In the genomic region with DNA sequence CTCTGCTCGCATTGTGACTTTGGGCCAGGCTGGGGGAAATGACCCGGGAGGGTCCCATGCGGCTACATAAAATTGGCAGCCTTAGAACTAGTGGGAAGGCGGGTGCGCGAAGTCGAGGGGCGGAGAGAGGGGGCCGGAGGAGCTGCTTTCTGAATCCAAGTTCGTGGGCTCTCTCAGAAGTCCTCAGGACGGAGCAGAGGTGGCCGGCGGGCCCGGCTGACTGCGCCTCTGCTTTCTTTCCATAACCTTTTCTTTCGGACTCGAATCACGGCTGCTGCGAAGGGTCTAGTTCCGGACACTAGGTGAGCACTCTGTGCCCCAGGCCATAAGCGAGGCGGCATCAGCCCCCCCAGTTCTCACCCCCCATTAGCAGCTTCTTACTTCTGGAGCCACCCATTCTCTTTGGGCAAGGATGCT, we compare ENCODE assay signal across 7 cellular contexts. TPM values are rescaled to one million over a fixed set of nuclear protein-coding genes. Genes with fewer than 3 reads are reported as not detected.
DNase-seq lines count a peak whose midpoint lies in the region; ATAC-seq and TF ChIP-seq lines count a peak whose summit lies in the region.

A gene with protein sequence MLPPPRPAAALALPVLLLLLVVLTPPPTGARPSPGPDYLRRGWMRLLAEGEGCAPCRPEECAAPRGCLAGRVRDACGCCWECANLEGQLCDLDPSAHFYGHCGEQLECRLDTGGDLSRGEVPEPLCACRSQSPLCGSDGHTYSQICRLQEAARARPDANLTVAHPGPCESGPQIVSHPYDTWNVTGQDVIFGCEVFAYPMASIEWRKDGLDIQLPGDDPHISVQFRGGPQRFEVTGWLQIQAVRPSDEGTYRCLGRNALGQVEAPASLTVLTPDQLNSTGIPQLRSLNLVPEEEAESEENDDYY (plus strand): TSS at position 176 of the 417 bp plus-strand sequence. CDS start 604 bp downstream, outside the sequence.

- CTCF ChIA-PET in activated CD8-positive, alpha-beta T cell treated with anti-CD3 and anti-CD28 coated beads for 36 hours (lab: Charles Lee) = interaction anchor here (0.7 to 23.2 kb wide), 9 partner anchors 9 to 152 kb away, joined by 3 to 655 read pairs (median 6); no protein-coding TSS in a partner anchor

- H3K27me3 ChIP-seq in HL-60 (ENCODE audit: insufficient read depth, poor library complexity, severe bottlenecking) = no peaks in the 10 kb centered on the region

- peak within 1 kb of the TSS; percentile 82 for H3K4me3 Mint-ChIP-seq in activated CD8-positive, alpha-beta T cell treated with anti-CD3 and anti-CD28 coated beads for 36 hours
- peak within 1 kb of the TSS; percentile 98 to 99 for H3K4me3 Mint-ChIP-seq in stimulated activated naive B cell treated with anti-CD40 and anti-IgM and Interleukin-4, amounts not matched to agents 10 μg/mL and 1 μg/mL and 100 μg/mL, for 72 hours

- H3K4me1 Mint-ChIP-seq in activated CD8-positive, alpha-beta T cell treated with anti-CD3 and anti-CD28 coated beads for 36 hours (ENCODE audit: low read depth) = peaks cover 27% of the 10 kb centered on the region
- peaks cover 21 to 57% of the 10 kb centered on the region in 2 donors for H3K4me1 Mint-ChIP-seq in stimulated activated naive B cell treated with anti-CD40 and anti-IgM and Interleukin-4, amounts not matched to agents 10 μg/mL and 1 μg/mL and 100 μg/mL, for 72 hours

- ATAC-seq in activated CD8-positive, alpha-beta T cell treated with anti-CD3 and anti-CD28 coated beads for 36 hours = no peak
- no peak for ATAC-seq in stimulated activated naive B cell treated with anti-CD40 and anti-IgM and Interleukin-4, amounts not matched to agents 10 μg/mL and 1 μg/mL and 100 μg/mL, for 72 hours (replicated peaks)
- ATAC-seq in HG02623 (IDR thresholded peaks at IDR 0.05; ENCODE audit: unreplicated experiment) = no peak

- no peak for DNase-seq in HL-60 (ENCODE audit: low read depth in 1 of 2, low spot score in 1 of 2)
- no peak for DNase-seq in activated CD8-positive, alpha-beta T cell treated with anti-CD3 and anti-CD28 coated beads for 36 hours
- no peak for DNase-seq in stimulated activated naive B cell treated with anti-CD40 and anti-IgM and Interleukin-4, amounts not matched to agents 10 μg/mL and 1 μg/mL and 100 μg/mL, for 72 hours
- no peak for DNase-seq in KG1 (lab: John Stamatoyannopoulos, UW)
- no peak for DNase-seq in iPS-NIHi11 (ENCODE audit: low spot score)

- H3K27me3 Mint-ChIP-seq in activated CD8-positive, alpha-beta T cell treated with anti-CD3 and anti-CD28 coated beads for 36 hours = peaks cover 34% of the 10 kb centered on the region
- H3K27me3 Mint-ChIP-seq in stimulated activated naive B cell treated with anti-CD40 and anti-IgM and Interleukin-4, amounts not matched to agents 10 μg/mL and 1 μg/mL and 100 μg/mL, for 72 hours = peaks cover 23 to 44% of the 10 kb centered on the region in 2 donors

- H3K4me3 ChIP-seq in HL-60 (replicated peaks; ENCODE audit: insufficient read depth, low read length) (peak within 1 kb of the TSS; percentile 87), iPS-11a (ENCODE audit: low read depth, low read length) (peak within 1 kb of the TSS; percentile 76)

- TF ChIP-seq CTCF in HL-60 (IDR thresholded peaks at IDR 0.05; ENCODE audit: insufficient read depth, low read length) = no peak
- TF ChIP-seq CTCF in activated CD8-positive, alpha-beta T cell treated with anti-CD3 and anti-CD28 coated beads for 36 hours (IDR thresholded peaks at IDR 0.05) = no peak

- POLR2A ChIA-PET in activated CD8-positive, alpha-beta T cell treated with anti-CD3 and anti-CD28 coated beads for 36 hours (lab: Charles Lee) = interaction anchor here (1.0 to 3.1 kb wide), 2 partner anchors 12 to 19 kb away, joined by 3 to 19 read pairs; no protein-coding TSS in a partner anchor

- peak within 1 kb of the TSS; percentile 96 for H3K27ac Mint-ChIP-seq in activated CD8-positive, alpha-beta T cell treated with anti-CD3 and anti-CD28 coated beads for 36 hours
- H3K27ac Mint-ChIP-seq in stimulated activated naive B cell treated with anti-CD40 and anti-IgM and Interleukin-4, amounts not matched to agents 10 μg/mL and 1 μg/mL and 100 μg/mL, for 72 hours = peak within 1 kb of the TSS; percentile 98

- intact Hi-C loops in activated CD8-positive, alpha-beta T cell treated with anti-CD3 and anti-CD28 coated beads for 36 hours (cut with micrococcal nuclease) = loop anchor here (2.0 kb wide), 1 partner anchor 43 kb away; no protein-coding TSS in a partner anchor

- peak within 1 kb of the TSS; percentile 100 for H3K27ac ChIP-seq in HL-60 (replicated peaks)

- H3K36me3 Mint-ChIP-seq in activated CD8-positive, alpha-beta T cell treated with anti-CD3 and anti-CD28 coated beads for 36 hours (ENCODE audit: low read depth) = peaks cover 1% of the 10 kb centered on the region
- H3K36me3 Mint-ChIP-seq in stimulated activated naive B cell treated with anti-CD40 and anti-IgM and Interleukin-4, amounts not matched to agents 10 μg/mL and 1 μg/mL and 100 μg/mL, for 72 hours = no peaks in the 10 kb centered on the region

- no peaks in the 10 kb centered on the region for H3K9me3 Mint-ChIP-seq in activated CD8-positive, alpha-beta T cell treated with anti-CD3 and anti-CD28 coated beads for 36 hours
- no peaks in the 10 kb centered on the region for H3K9me3 Mint-ChIP-seq in stimulated activated naive B cell treated with anti-CD40 and anti-IgM and Interleukin-4, amounts not matched to agents 10 μg/mL and 1 μg/mL and 100 μg/mL, for 72 hours

RNA-seq across cellular contexts. Expression of the gene that starts here (rescaled TPM):
- under 1 TPM; 0.72 to 0.90 TPM for total RNA-seq in activated CD8-positive, alpha-beta T cell treated with anti-CD3 and anti-CD28 coated beads for 36 hours
